ENCODE assay signal across 1 cellular context in the genomic region with DNA sequence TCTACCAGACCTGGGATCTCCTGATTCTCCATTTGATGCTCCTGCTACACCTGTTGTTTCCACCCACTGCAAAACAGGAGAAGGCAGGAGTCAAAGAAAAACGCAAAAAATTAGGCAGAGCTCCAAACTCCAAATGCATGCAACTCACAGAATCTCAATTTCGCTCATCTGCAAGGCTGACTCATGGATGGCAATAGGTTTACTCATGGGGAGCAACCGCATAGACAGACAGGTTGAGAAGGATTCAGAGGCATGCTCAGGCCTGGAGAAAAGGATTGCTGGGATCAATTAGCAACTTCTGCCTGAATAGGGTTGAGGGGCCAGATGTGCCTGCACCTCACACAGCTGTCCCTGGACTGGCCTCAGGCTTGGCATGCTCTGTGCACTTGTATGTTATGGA.
TF ChIP-seq lines count a peak whose summit lies in the region.

No MANE protein-coding gene starts in this region.

TF ChIP-seq in SK-N-SH, 30 proteins besides CTCF, POLR2A, EP300 and RAD21 (continued from another document):
- TF ChIP-seq, protein P1, sequence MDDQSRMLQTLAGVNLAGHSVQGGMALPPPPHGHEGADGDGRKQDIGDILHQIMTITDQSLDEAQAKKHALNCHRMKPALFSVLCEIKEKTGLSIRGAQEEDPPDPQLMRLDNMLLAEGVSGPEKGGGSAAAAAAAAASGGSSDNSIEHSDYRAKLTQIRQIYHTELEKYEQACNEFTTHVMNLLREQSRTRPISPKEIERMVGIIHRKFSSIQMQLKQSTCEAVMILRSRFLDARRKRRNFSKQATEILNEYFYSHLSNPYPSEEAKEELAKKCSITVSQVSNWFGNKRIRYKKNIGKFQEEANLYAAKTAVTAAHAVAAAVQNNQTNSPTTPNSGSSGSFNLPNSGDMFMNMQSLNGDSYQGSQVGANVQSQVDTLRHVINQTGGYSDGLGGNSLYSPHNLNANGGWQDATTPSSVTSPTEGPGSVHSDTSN (IDR thresholded peaks at IDR 0.05), result peak; percentile 54
- TF ChIP-seq RXRA (IDR thresholded peaks at IDR 0.05; ENCODE audit: borderline replicate concordance, low read depth) (no peak), TAF1 (IDR thresholded peaks at IDR 0.05; ENCODE audit: borderline replicate concordance, low read depth, low read length) (no peak), EZH2phosphoT487 (IDR thresholded peaks at IDR 0.05; ENCODE audit: borderline replicate concordance, low read depth) (no peak), TCF12 (IDR thresholded peaks at IDR 0.05) (peak; percentile 90), ELF1 (IDR thresholded peaks at IDR 0.05) (no peak), MXI1 (IDR thresholded peaks at IDR 0.05; ENCODE audit: low read depth, low read length) (no peak), SIN3A (IDR thresholded peaks at IDR 0.05; ENCODE audit: borderline replicate concordance, low read depth, low read length) (no peak), POLR2AphosphoS5 (IDR thresholded peaks at IDR 0.05; ENCODE audit: low read depth, low read length) (peak; percentile 47; the same call in 1 of the 2 replicates), NFIC (IDR thresholded peaks at IDR 0.05; ENCODE audit: borderline replicate concordance) (peak; percentile 84), SMC3 (IDR thresholded peaks at IDR 0.05; ENCODE audit: low read depth, low read length) (no peak), FOSL2 (IDR thresholded peaks at IDR 0.05; ENCODE audit: borderline replicate concordance, low read depth) (peak; percentile 96), RFX5 (IDR thresholded peaks at IDR 0.05; ENCODE audit: low read length) (no peak), GABPA (IDR thresholded peaks at IDR 0.05; ENCODE audit: low read depth) (no peak), FOXM1 (IDR thresholded peaks at IDR 0.05; ENCODE audit: low read depth) (no peak), CHD2 (IDR thresholded peaks at IDR 0.05; ENCODE audit: low read length, partially characterized antibody) (no peak), FOXJ3 (CRISPR knock-in tag; IDR thresholded peaks at IDR 0.05) (no peak), JUND (IDR thresholded peaks at IDR 0.05) (peak; percentile 89), TEAD4 (IDR thresholded peaks at IDR 0.05; ENCODE audit: borderline replicate concordance, insufficient read depth) (peak; percentile 65)
- TF ChIP-seq, protein P2, sequence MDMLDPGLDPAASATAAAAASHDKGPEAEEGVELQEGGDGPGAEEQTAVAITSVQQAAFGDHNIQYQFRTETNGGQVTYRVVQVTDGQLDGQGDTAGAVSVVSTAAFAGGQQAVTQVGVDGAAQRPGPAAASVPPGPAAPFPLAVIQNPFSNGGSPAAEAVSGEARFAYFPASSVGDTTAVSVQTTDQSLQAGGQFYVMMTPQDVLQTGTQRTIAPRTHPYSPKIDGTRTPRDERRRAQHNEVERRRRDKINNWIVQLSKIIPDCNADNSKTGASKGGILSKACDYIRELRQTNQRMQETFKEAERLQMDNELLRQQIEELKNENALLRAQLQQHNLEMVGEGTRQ (IDR thresholded peaks at IDR 0.05; ENCODE audit: borderline replicate concordance, low read depth, low read length), result no peak
- TF ChIP-seq, protein P3, sequence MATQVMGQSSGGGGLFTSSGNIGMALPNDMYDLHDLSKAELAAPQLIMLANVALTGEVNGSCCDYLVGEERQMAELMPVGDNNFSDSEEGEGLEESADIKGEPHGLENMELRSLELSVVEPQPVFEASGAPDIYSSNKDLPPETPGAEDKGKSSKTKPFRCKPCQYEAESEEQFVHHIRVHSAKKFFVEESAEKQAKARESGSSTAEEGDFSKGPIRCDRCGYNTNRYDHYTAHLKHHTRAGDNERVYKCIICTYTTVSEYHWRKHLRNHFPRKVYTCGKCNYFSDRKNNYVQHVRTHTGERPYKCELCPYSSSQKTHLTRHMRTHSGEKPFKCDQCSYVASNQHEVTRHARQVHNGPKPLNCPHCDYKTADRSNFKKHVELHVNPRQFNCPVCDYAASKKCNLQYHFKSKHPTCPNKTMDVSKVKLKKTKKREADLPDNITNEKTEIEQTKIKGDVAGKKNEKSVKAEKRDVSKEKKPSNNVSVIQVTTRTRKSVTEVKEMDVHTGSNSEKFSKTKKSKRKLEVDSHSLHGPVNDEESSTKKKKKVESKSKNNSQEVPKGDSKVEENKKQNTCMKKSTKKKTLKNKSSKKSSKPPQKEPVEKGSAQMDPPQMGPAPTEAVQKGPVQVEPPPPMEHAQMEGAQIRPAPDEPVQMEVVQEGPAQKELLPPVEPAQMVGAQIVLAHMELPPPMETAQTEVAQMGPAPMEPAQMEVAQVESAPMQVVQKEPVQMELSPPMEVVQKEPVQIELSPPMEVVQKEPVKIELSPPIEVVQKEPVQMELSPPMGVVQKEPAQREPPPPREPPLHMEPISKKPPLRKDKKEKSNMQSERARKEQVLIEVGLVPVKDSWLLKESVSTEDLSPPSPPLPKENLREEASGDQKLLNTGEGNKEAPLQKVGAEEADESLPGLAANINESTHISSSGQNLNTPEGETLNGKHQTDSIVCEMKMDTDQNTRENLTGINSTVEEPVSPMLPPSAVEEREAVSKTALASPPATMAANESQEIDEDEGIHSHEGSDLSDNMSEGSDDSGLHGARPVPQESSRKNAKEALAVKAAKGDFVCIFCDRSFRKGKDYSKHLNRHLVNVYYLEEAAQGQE (IDR thresholded peaks at IDR 0.05; ENCODE audit: low read depth, low read length), result no peak
- TF ChIP-seq, protein P4, sequence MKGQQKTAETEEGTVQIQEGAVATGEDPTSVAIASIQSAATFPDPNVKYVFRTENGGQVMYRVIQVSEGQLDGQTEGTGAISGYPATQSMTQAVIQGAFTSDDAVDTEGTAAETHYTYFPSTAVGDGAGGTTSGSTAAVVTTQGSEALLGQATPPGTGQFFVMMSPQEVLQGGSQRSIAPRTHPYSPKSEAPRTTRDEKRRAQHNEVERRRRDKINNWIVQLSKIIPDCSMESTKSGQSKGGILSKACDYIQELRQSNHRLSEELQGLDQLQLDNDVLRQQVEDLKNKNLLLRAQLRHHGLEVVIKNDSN (IDR thresholded peaks at IDR 0.05; ENCODE audit: borderline replicate concordance, low read depth), result no peak
- TF ChIP-seq, protein P5, sequence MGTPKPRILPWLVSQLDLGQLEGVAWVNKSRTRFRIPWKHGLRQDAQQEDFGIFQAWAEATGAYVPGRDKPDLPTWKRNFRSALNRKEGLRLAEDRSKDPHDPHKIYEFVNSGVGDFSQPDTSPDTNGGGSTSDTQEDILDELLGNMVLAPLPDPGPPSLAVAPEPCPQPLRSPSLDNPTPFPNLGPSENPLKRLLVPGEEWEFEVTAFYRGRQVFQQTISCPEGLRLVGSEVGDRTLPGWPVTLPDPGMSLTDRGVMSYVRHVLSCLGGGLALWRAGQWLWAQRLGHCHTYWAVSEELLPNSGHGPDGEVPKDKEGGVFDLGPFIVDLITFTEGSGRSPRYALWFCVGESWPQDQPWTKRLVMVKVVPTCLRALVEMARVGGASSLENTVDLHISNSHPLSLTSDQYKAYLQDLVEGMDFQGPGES (IDR thresholded peaks at IDR 0.05; ENCODE audit: low read depth, low read length), result no peak
- TF ChIP-seq, protein P6, sequence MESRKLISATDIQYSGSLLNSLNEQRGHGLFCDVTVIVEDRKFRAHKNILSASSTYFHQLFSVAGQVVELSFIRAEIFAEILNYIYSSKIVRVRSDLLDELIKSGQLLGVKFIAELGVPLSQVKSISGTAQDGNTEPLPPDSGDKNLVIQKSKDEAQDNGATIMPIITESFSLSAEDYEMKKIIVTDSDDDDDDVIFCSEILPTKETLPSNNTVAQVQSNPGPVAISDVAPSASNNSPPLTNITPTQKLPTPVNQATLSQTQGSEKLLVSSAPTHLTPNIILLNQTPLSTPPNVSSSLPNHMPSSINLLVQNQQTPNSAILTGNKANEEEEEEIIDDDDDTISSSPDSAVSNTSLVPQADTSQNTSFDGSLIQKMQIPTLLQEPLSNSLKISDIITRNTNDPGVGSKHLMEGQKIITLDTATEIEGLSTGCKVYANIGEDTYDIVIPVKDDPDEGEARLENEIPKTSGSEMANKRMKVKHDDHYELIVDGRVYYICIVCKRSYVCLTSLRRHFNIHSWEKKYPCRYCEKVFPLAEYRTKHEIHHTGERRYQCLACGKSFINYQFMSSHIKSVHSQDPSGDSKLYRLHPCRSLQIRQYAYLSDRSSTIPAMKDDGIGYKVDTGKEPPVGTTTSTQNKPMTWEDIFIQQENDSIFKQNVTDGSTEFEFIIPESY (IDR thresholded peaks at IDR 0.05; ENCODE audit: borderline replicate concordance, low read depth), result 0 out of 2 replicates have a peak, but pooled peaks have one; percentile 46
TF ChIP-seq in SK-N-SH: peak in this region for 9.
